Comparison of ENCODE assay signal across 20 cellular contexts in genomic region chr5:137935190-137935589, GRCh38. TPM values are rescaled to one million over a fixed set of nuclear protein-coding genes. Genes with fewer than 3 reads are reported as not detected.
A peak's percentile ranks its signal among the peaks of the same experiment; 100 is the strongest.
DNase-seq lines count a peak whose midpoint lies in the region; ATAC-seq, FAIRE-seq and TF ChIP-seq lines count a peak whose summit lies in the region.
"Had no signal": no experiment of that assay in that cellular context is flagged by ENCODE, and none has a peak within 500 bp of the region (broad histone marks: within the 10 kb centered on the region; RNA-seq: fewer than 3 reads in every experiment).

No MANE protein-coding gene starts in this region.

- 84 to 88% (median 85%) methylated on average over 1 of the region's 1 CpG for WGBS in ovary, 3 donors
- WGBS in suprapubic skin = 97% methylated on average over 1 of the region's 1 CpG
- 72 to 76% methylated on average over 1 of the region's 1 CpG for WGBS in testis, 2 donors

- peak; percentile 76 for FAIRE-seq in GM12891 (lab: Jason Lieb, UNC)

- no peak for TF ChIP-seq POLR2A in GM12891 (IDR thresholded peaks at IDR 0.05; ENCODE audit: low read depth, low read length)
- TF ChIP-seq POLR2A in ovary (IDR thresholded peaks at IDR 0.05) = no peak
- no peak for TF ChIP-seq POLR2A in suprapubic skin (IDR thresholded peaks at IDR 0.05)
- no peak for TF ChIP-seq POLR2A in testis (IDR thresholded peaks at IDR 0.05)

- H3K9me3 ChIP-seq in ovary (no peaks in the 10 kb centered on the region), suprapubic skin (no peaks in the 10 kb centered on the region), testis (no peaks in the 10 kb centered on the region)
- H3K9me3 ChIP-seq: BLaER1 treated with 17β-estradiol and CSF1 and Interleukin-3, amounts not matched to agents 10 nM and 100 nM; Peyer's patch; right lobe of liver had no signal

- H3K4me3 ChIP-seq in ovary = no peak overlapping the region
- H3K4me3 ChIP-seq in suprapubic skin = no peak overlapping the region
- no peak overlapping the region for H3K4me3 ChIP-seq in testis
- H3K4me3 ChIP-seq: BLaER1 treated with 17β-estradiol and CSF1 and Interleukin-3, amounts not matched to agents 10 nM and 100 nM; Peyer's patch; right lobe of liver had no signal

- H3K27ac ChIP-seq in ovary (no peak overlapping the region), suprapubic skin (no peak overlapping the region), testis (no peak overlapping the region)
- H3K27ac ChIP-seq: BLaER1 treated with 17β-estradiol and CSF1 and Interleukin-3, amounts not matched to agents 10 nM and 100 nM; Peyer's patch; right lobe of liver had no signal

- no peak for DNase-seq in GM12891 (ENCODE audit: insufficient read length, low spot score)
- peak; percentile 16 for DNase-seq in GM20000 (ENCODE audit: low spot score)
- DNase-seq in midbrain (lab: John Stamatoyannopoulos, UW) = peak; percentile 27
- DNase-seq in ovary = no peak
- no peak for DNase-seq in suprapubic skin (ENCODE audit: low spot score in 2 of 2)
- DNase-seq in testis = no peak
- DNase-seq: activated CD4-positive, alpha-beta T cell treated with anti-CD3 and anti-CD28 coated beads, Interleukin-2, amount 50 U/mL, for 1 hour; kidney glomerular epithelial cell; NCI-H446 treated with DMSO at 0.1 percent for 48 hours; Peyer's patch; right lobe of liver; stimulated activated CD4-positive, alpha-beta T cell treated with anti-CD3 and anti-CD28 coated beads, Interleukin-4, amount 100 ng/mL, for 4 hours; stimulated activated naive CD8-positive, alpha-beta T cell treated with anti-CD3 and anti-CD28 coated beads, Interleukin-15, amount 100 ng/mL, for 72 hours had no signal

- H3K27me3 ChIP-seq in ovary = no peaks in the 10 kb centered on the region
- no peaks in the 10 kb centered on the region for H3K27me3 ChIP-seq in suprapubic skin
- H3K27me3 ChIP-seq in testis = no peaks in the 10 kb centered on the region
- H3K27me3 ChIP-seq: BLaER1 treated with 17β-estradiol and CSF1 and Interleukin-3, amounts not matched to agents 10 nM and 100 nM; Peyer's patch; right lobe of liver had no signal

- no peak for TF ChIP-seq CTCF in GM20000 (IDR thresholded peaks at IDR 0.05; ENCODE audit: extremely low read depth, missing control alignments)
- TF ChIP-seq CTCF in ovary (IDR thresholded peaks at IDR 0.05) = no peak
- TF ChIP-seq CTCF in suprapubic skin (IDR thresholded peaks at IDR 0.05) = no peak
- TF ChIP-seq CTCF in testis (IDR thresholded peaks at IDR 0.05) = no peak

- H3K36me3 Mint-ChIP-seq in IgD-negative memory B cell = no peaks in the 10 kb centered on the region

- H3K36me3 ChIP-seq in ovary = no peaks in the 10 kb centered on the region
- H3K36me3 ChIP-seq in suprapubic skin = peaks cover 37% of the 10 kb centered on the region
- H3K36me3 ChIP-seq in testis (ENCODE audit: low read depth, missing control alignments) = no peaks in the 10 kb centered on the region

- no peak overlapping the region for H3K4me3 Mint-ChIP-seq in IgD-negative memory B cell
- H3K4me3 Mint-ChIP-seq: central memory CD8-positive, alpha-beta T cell; stimulated activated naive CD8-positive, alpha-beta T cell treated with anti-CD3 and anti-CD28 coated beads, Interleukin-15, amount 100 ng/mL, for 72 hours had no signal

- TF ChIP-seq EP300 in ovary (IDR thresholded peaks at IDR 0.05) (no peak), suprapubic skin (IDR thresholded peaks at IDR 0.05) (no peak)

- no peaks in the 10 kb centered on the region for H3K9me3 Mint-ChIP-seq in IgD-negative memory B cell
- H3K9me3 Mint-ChIP-seq: central memory CD8-positive, alpha-beta T cell; stimulated activated naive CD8-positive, alpha-beta T cell treated with anti-CD3 and anti-CD28 coated beads, Interleukin-15, amount 100 ng/mL, for 72 hours had no signal

- H3K27me3 Mint-ChIP-seq in IgD-negative memory B cell = no peaks in the 10 kb centered on the region
- H3K27me3 Mint-ChIP-seq: central memory CD8-positive, alpha-beta T cell; stimulated activated naive CD8-positive, alpha-beta T cell treated with anti-CD3 and anti-CD28 coated beads, Interleukin-15, amount 100 ng/mL, for 72 hours had no signal

- peaks cover 5 to 20% (median 14%) of the 10 kb centered on the region in 3 donors for H3K4me1 Mint-ChIP-seq in IgD-negative memory B cell
- H3K4me1 Mint-ChIP-seq: central memory CD8-positive, alpha-beta T cell had no signal

- H3K4me1 ChIP-seq in ovary (ENCODE audit: insufficient read depth) (peaks cover 2% of the 10 kb centered on the region), suprapubic skin (no peaks in the 10 kb centered on the region), testis (peaks cover 9% of the 10 kb centered on the region)
- H3K4me1 ChIP-seq: BLaER1 treated with 17β-estradiol and CSF1 and Interleukin-3, amounts not matched to agents 10 nM and 100 nM; right lobe of liver had no signal

- peak overlapping the region; percentile 3 to 83 (median 23) for H3K27ac Mint-ChIP-seq in IgD-negative memory B cell
- H3K27ac Mint-ChIP-seq: stimulated activated naive CD8-positive, alpha-beta T cell treated with anti-CD3 and anti-CD28 coated beads, Interleukin-15, amount 100 ng/mL, for 72 hours had no signal

- ATAC-seq in GM18517 (IDR thresholded peaks at IDR 0.05; ENCODE audit: unreplicated experiment) = no peak
- ATAC-seq: right lobe of liver; stimulated activated naive CD8-positive, alpha-beta T cell treated with anti-CD3 and anti-CD28 coated beads, Interleukin-15, amount 100 ng/mL, for 72 hours had no signal

- intact Hi-C loops in ovary (cut with DNase I) (no loop called here), testis (cut with DNase I; ENCODE audit: low total_unique reads) (no loop called here)

TF ChIP-seq in GM12891, 5 proteins besides CTCF, POLR2A, EP300 and RAD21:
- TF ChIP-seq POU2F2 (IDR thresholded peaks at IDR 0.05; ENCODE audit: low read depth, low read length) (no peak), POLR2AphosphoS5 (IDR thresholded peaks at IDR 0.05; ENCODE audit: low read depth, low read length) (no peak), TAF1 (IDR thresholded peaks at IDR 0.05; ENCODE audit: low read depth, low read length) (no peak), SPI1 (IDR thresholded peaks at IDR 0.05; ENCODE audit: low read depth, low read length) (no peak), PAX5 (IDR thresholded peaks at IDR 0.05; ENCODE audit: insufficient read depth, low read length, severe bottlenecking) (no peak)

RNA-seq across cellular contexts. Expression of gene PKD2L2, which starts 45.9 kb away (rescaled TPM):
- polyA plus RNA-seq in GM12891 (2012; ENCODE audit: low read depth, missing spikeins) = 0.04 TPM
- polyA plus RNA-seq in IgD-negative memory B cell (0.46 TPM), ovary (under 1 TPM in 1 of 2 donors, not detected in 1; 0.05 TPM), testis (ENCODE audit: insufficient read depth, low read depth, low replicate concordance) (23.4 TPM)
- total RNA-seq in ovary (under 1 TPM in 1 of 7 donors, not detected in 6; 0.20 TPM), suprapubic skin (not detected), testis (1 to 10 TPM; 2.0 to 7.4 TPM)
- total RNA-seq: HT1080; Peyer's patch; right lobe of liver; T-helper 1 cell treated with Interleukin-12 subunit alpha and Interleukin-12 subunit beta and Interleukin-4 antibody, amounts not matched to agents 30 ng/mL and 1 ng/mL, for 36 hours had no signal
- polyA plus RNA-seq: neural cell had no signal

Comparison
In these comparisons a context has a peak if more than half of its experiments do, and no peak if none do; other contexts are left out.
1. DNase-seq: peak in GM20000 (single experiment) and midbrain (single experiment); none in GM12891 (single experiment), ovary (0 of 5), suprapubic skin (0 of 2) and testis (single experiment).